19 cellular contexts compared by ENCODE assay signal in genomic region chr11:34564406-34564805, GRCh38. TPM values are rescaled to one million over a fixed set of nuclear protein-coding genes. Genes with fewer than 3 reads are reported as not detected.
DNase-seq lines count a peak whose midpoint lies in the region; ATAC-seq, FAIRE-seq and TF ChIP-seq lines count a peak whose summit lies in the region.
"Had no signal": no experiment of that assay in that cellular context is flagged by ENCODE, and none has a peak within 500 bp of the region (broad histone marks: within the 10 kb centered on the region; RNA-seq: fewer than 3 reads in every experiment).

No MANE protein-coding gene starts in this region.

- no peak for TF ChIP-seq POLR2A in breast epithelium (IDR thresholded peaks at IDR 0.05)

- H3K27ac ChIP-seq in breast epithelium = peak overlapping the region; percentile 81 to 82
- H3K27ac ChIP-seq: heart left ventricle, sigmoid colon, uterus had no signal

- TF ChIP-seq CTCF in breast epithelium (IDR thresholded peaks at IDR 0.05) = no peak

- DNase-seq in A172 (ENCODE audit: low spot score) (peak; percentile 51), HTR-8/SVneo (ENCODE audit: insufficient read length, low spot score) (peak; percentile 30), breast epithelium (ENCODE audit: low spot score in 2 of 2) (no peak), iPS-NIHi7 (ENCODE audit: extremely low spot score) (peak; percentile 43), NCI-H2227 (lab: John Stamatoyannopoulos, UW; ENCODE audit: unreplicated experiment) (no peak), NCI-H2171 treated with DMSO at 0.1 percent for 48 hours (lab: John Stamatoyannopoulos, UW) (no peak), SIG-M5 (lab: John Stamatoyannopoulos, UW) (no peak)
- DNase-seq: activated CD4-positive, CD25-positive, alpha-beta regulatory T cell; activated naive CD4-positive, alpha-beta T cell treated with anti-CD3 and anti-CD28 coated beads, Interleukin-2, amount 10 ng/mL, durations not matched to agents 7 days and 5 days; central memory CD4-positive, alpha-beta T cell; heart left ventricle; NCI-H1694 treated with DMSO at 0.1 percent for 48 hours; NCI-H524 treated with DMSO at 0.1 percent for 48 hours; sigmoid colon; stimulated activated naive CD4-positive, alpha-beta T cell; T-helper 1 cell; uterus had no signal

- no peak overlapping the region for H3K4me3 ChIP-seq in breast epithelium
- H3K4me3 ChIP-seq: heart left ventricle, sigmoid colon, uterus had no signal

- no peak for FAIRE-seq in HTR-8/SVneo (lab: Jason Lieb, UNC)
- FAIRE-seq: RCC 7860 had no signal

- no peaks in the 10 kb centered on the region for H3K27me3 ChIP-seq in breast epithelium
- H3K27me3 ChIP-seq: sigmoid colon, uterus had no signal

- intact Hi-C loops in breast epithelium (cut with DNase I; ENCODE audit: low total_unique reads) = no loop called here

- no peaks in the 10 kb centered on the region for H3K36me3 ChIP-seq in breast epithelium
- H3K36me3 ChIP-seq: heart left ventricle, sigmoid colon, uterus had no signal

- no peak for ATAC-seq in GM19328 (IDR thresholded peaks at IDR 0.05; ENCODE audit: unreplicated experiment)

- peaks cover 0 to 15% of the 10 kb centered on the region in 2 donors for H3K4me1 ChIP-seq in breast epithelium
- H3K4me1 ChIP-seq: heart left ventricle, sigmoid colon, uterus had no signal

- no peaks in the 10 kb centered on the region for H3K9me3 ChIP-seq in breast epithelium
- H3K9me3 ChIP-seq: heart left ventricle, sigmoid colon, uterus had no signal

RNA-seq across cellular contexts. Expression of gene ELF5, which starts 50.8 kb away (rescaled TPM):
- not detected in 2 replicates for total RNA-seq in A172 (2014; rRNA removed; shearing (Covaris generic))
- 10 to 100 TPM in 2 of 3 donors, not detected in 1; 18.7 to 32.5 TPM for total RNA-seq in breast epithelium
- total RNA-seq: heart left ventricle, sigmoid colon, uterus had no signal

RNA-seq across cellular contexts. Expression of gene EHF, which starts 56.5 kb away (rescaled TPM):
- 0.14 TPM in 1 of 2 replicates, not detected in the other for total RNA-seq in A172 (2014; rRNA removed; shearing (Covaris generic))
- 100 to 1,000 TPM in 2 of 3 donors, under 1 TPM in 1; 0.16 to 392 (median 132) TPM for total RNA-seq in breast epithelium

Comparison
In these comparisons a context has a peak if more than half of its experiments do, and no peak if none do; other contexts are left out.
1. DNase-seq: peak in A172 (single experiment), HTR-8/SVneo (single experiment) and iPS-NIHi7 (single experiment); none in breast epithelium (0 of 2), NCI-H2227 (single experiment), NCI-H2171 treated with DMSO at 0.1 percent for 48 hours (single experiment) and SIG-M5 (single experiment).